ENCODE assay signal across 1 cellular context in genomic region chr5:112921031-112921832, GRCh38.
TF ChIP-seq lines count a peak whose summit lies in the region.

No MANE protein-coding gene starts in this region.

TF ChIP-seq in HepG2, 621 proteins besides CTCF, POLR2A, EP300 and RAD21 (continued from another document and continues in another):
- TF ChIP-seq ZBTB14 (CRISPR knock-in tag; IDR thresholded peaks at IDR 0.05): no peak
- 0 out of 2 replicates have a peak, but pooled peaks have one; percentile 8 for TF ChIP-seq ZNF563 (CRISPR knock-in tag; IDR thresholded peaks at IDR 0.05)
- TF ChIP-seq CC2D1A (CRISPR knock-in tag; IDR thresholded peaks at IDR 0.05): no peak
- TF ChIP-seq FLYWCH1 (CRISPR knock-in tag; IDR thresholded peaks at IDR 0.05): no peak
- TF ChIP-seq, protein P1, sequence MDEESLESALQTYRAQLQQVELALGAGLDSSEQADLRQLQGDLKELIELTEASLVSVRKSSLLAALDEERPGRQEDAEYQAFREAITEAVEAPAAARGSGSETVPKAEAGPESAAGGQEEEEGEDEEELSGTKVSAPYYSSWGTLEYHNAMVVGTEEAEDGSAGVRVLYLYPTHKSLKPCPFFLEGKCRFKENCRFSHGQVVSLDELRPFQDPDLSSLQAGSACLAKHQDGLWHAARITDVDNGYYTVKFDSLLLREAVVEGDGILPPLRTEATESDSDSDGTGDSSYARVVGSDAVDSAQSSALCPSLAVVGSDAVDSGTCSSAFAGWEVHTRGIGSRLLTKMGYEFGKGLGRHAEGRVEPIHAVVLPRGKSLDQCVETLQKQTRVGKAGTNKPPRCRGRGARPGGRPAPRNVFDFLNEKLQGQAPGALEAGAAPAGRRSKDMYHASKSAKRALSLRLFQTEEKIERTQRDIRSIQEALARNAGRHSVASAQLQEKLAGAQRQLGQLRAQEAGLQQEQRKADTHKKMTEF (CRISPR knock-in tag; IDR thresholded peaks at IDR 0.05): peak; percentile 78; the same call in 1 of the 2 replicates
- peak; percentile 31; the same call in 1 of the 2 replicates for TF ChIP-seq ZNF383 (CRISPR knock-in tag; IDR thresholded peaks at IDR 0.05; ENCODE audit: borderline replicate concordance)
- no peak; the same call in 1 of the 2 replicates for TF ChIP-seq ZBTB43 (CRISPR knock-in tag; conservative IDR thresholded peaks at IDR 0.05)
- 0 out of 2 replicates have a peak, but pooled peaks have one; percentile 42 for TF ChIP-seq ELF1 (CRISPR knock-in tag; IDR thresholded peaks at IDR 0.05)
- TF ChIP-seq GATAD2A (CRISPR knock-in tag; IDR thresholded peaks at IDR 0.05): 0 out of 2 replicates have a peak, but pooled peaks have one; percentile 39
- no peak for TF ChIP-seq LCORL (IDR thresholded peaks at IDR 0.05)
- peak; percentile 73; the same call in 1 of the 2 replicates for TF ChIP-seq LCORL (CRISPR knock-in tag; IDR thresholded peaks at IDR 0.05)
- TF ChIP-seq ZFP82 (CRISPR knock-in tag; IDR thresholded peaks at IDR 0.05; ENCODE audit: borderline replicate concordance): 0 out of 2 replicates have a peak, but pooled peaks have one; percentile 34
- TF ChIP-seq SALL1 (CRISPR knock-in tag; IDR thresholded peaks at IDR 0.05): peak; percentile 11; the same call in 1 of the 2 replicates
- TF ChIP-seq STAG1 (CRISPR knock-in tag; IDR thresholded peaks at IDR 0.05): no peak
- peak; percentile 68 for TF ChIP-seq PHF21A (CRISPR knock-in tag; IDR thresholded peaks at IDR 0.05)
- TF ChIP-seq BRCA1 (CRISPR knock-in tag; IDR thresholded peaks at IDR 0.05): no peak
- TF ChIP-seq HNRNPLL (IDR thresholded peaks at IDR 0.05; ENCODE audit: low read depth, low read length, poor library complexity, severe bottlenecking): peak; percentile 75
- TF ChIP-seq ZSCAN21 (CRISPR knock-in tag; IDR thresholded peaks at IDR 0.05; ENCODE audit: borderline replicate concordance): peak; percentile 58; the same call in 1 of the 2 replicates
- TF ChIP-seq BHLHE40 (IDR thresholded peaks at IDR 0.05; ENCODE audit: low read length): no peak
- TF ChIP-seq HNRNPUL1 (IDR thresholded peaks at IDR 0.05; ENCODE audit: low read depth, low read length): no peak
- no peak for TF ChIP-seq ZBTB40 (IDR thresholded peaks at IDR 0.05)
- TF ChIP-seq ZBTB40 (CRISPR knock-in tag; IDR thresholded peaks at IDR 0.05): 0 out of 2 replicates have a peak, but pooled peaks have one; percentile 13
- TF ChIP-seq TARDBP (CRISPR knock-in tag; IDR thresholded peaks at IDR 0.05): 0 out of 2 replicates have a peak, but pooled peaks have one; percentile 32
- 0 out of 2 replicates have a peak, but pooled peaks have one; percentile 13 for TF ChIP-seq MYC (CRISPR knock-in tag; IDR thresholded peaks at IDR 0.05; ENCODE audit: borderline replicate concordance)
- peak; percentile 32; the same call in 1 of the 2 replicates for TF ChIP-seq ZNF768 (CRISPR knock-in tag; IDR thresholded peaks at IDR 0.05)
- 0 out of 2 replicates have a peak, but pooled peaks have one; percentile 36 for TF ChIP-seq PAXIP1 (CRISPR knock-in tag; conservative IDR thresholded peaks at IDR 0.05)
- 0 out of 2 replicates have a peak, but pooled peaks have one; percentile 9 for TF ChIP-seq PAX8 (CRISPR knock-in tag; IDR thresholded peaks at IDR 0.05; ENCODE audit: borderline replicate concordance)
- TF ChIP-seq ZNF570 (CRISPR knock-in tag; IDR thresholded peaks at IDR 0.05; ENCODE audit: borderline replicate concordance): no peak; the same call in 1 of the 2 replicates
- TF ChIP-seq ZNF704 (CRISPR knock-in tag; IDR thresholded peaks at IDR 0.05; ENCODE audit: borderline replicate concordance): peak; percentile 71; the same call in 1 of the 2 replicates
- 0 out of 2 replicates have a peak, but pooled peaks have one; percentile 3 for TF ChIP-seq ZNF629 (CRISPR knock-in tag; conservative IDR thresholded peaks at IDR 0.05)
- no peak for TF ChIP-seq HOXA9 (CRISPR knock-in tag; IDR thresholded peaks at IDR 0.05; ENCODE audit: borderline replicate concordance)
- TF ChIP-seq SRSF1 (optimal IDR thresholded peaks at IDR 0.05; ENCODE audit: low read depth, low read length): peak; percentile 67
- 0 out of 2 replicates have a peak, but pooled peaks have one; percentile 21 for TF ChIP-seq ZNF746 (CRISPR knock-in tag; IDR thresholded peaks at IDR 0.05)
- TF ChIP-seq ZNF367 (CRISPR knock-in tag; IDR thresholded peaks at IDR 0.05; ENCODE audit: borderline replicate concordance): peak; percentile 4; the same call in 1 of the 2 replicates
- TF ChIP-seq, protein P2, sequence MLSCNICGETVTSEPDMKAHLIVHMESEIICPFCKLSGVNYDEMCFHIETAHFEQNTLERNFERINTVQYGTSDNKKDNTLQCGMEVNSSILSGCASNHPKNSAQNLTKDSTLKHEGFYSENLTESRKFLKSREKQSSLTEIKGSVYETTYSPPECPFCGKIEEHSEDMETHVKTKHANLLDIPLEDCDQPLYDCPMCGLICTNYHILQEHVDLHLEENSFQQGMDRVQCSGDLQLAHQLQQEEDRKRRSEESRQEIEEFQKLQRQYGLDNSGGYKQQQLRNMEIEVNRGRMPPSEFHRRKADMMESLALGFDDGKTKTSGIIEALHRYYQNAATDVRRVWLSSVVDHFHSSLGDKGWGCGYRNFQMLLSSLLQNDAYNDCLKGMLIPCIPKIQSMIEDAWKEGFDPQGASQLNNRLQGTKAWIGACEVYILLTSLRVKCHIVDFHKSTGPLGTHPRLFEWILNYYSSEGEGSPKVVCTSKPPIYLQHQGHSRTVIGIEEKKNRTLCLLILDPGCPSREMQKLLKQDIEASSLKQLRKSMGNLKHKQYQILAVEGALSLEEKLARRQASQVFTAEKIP (CRISPR knock-in tag; IDR thresholded peaks at IDR 0.05; ENCODE audit: borderline replicate concordance): no peak
- TF ChIP-seq, protein P3, sequence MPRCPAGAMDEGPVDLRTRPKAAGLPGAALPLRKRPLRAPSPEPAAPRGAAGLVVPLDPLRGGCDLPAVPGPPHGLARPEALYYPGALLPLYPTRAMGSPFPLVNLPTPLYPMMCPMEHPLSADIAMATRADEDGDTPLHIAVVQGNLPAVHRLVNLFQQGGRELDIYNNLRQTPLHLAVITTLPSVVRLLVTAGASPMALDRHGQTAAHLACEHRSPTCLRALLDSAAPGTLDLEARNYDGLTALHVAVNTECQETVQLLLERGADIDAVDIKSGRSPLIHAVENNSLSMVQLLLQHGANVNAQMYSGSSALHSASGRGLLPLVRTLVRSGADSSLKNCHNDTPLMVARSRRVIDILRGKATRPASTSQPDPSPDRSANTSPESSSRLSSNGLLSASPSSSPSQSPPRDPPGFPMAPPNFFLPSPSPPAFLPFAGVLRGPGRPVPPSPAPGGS (CRISPR knock-in tag; IDR thresholded peaks at IDR 0.05): 0 out of 2 replicates have a peak, but pooled peaks have one; percentile 24
- TF ChIP-seq NCOA5 (CRISPR knock-in tag; IDR thresholded peaks at IDR 0.05): no peak
